Comparison of ENCODE assay signal across 8 cellular contexts in genomic region chr13:48531416-48532145, GRCh38. TPM values are rescaled to one million over a fixed set of nuclear protein-coding genes. Genes with fewer than 3 reads are reported as not detected.
DNase-seq lines count a peak whose midpoint lies in the region; ATAC-seq, FAIRE-seq and TF ChIP-seq lines count a peak whose summit lies in the region.

No MANE protein-coding gene starts in this region.

- TF ChIP-seq POLR2A in endothelial cell of umbilical vein (IDR thresholded peaks at IDR 0.05; ENCODE audit: low read depth, low read length) = no peak

- no peaks in the 10 kb centered on the region for H3K36me3 Mint-ChIP-seq in activated CD4-positive, alpha-beta T cell treated with anti-CD3 and anti-CD28 coated beads for 36 hours (ENCODE audit: low read depth)
- H3K36me3 Mint-ChIP-seq in T-cell (peaks cover 2% of the 10 kb centered on the region), neural progenitor cell (no peaks in the 10 kb centered on the region)

- no peak for TF ChIP-seq CTCF in endothelial cell of umbilical vein (IDR thresholded peaks at IDR 0.05; ENCODE audit: extremely low read depth in 1 of 2, insufficient read depth in 1 of 2, low read depth in 1 of 2, low read length in 2 of 2)
- TF ChIP-seq CTCF in neural progenitor cell (IDR thresholded peaks at IDR 0.05) = no peak

- H3K36me3 ChIP-seq in endothelial cell of umbilical vein (ENCODE audit: control insufficient read depth in 2 of 2, extremely low read depth in 1 of 2, insufficient read depth in 2 of 2, low read length in 2 of 2) (no peaks in the 10 kb centered on the region), neural progenitor cell (no peaks in the 10 kb centered on the region)

- H3K9me3 ChIP-seq in endothelial cell of umbilical vein (replicated peaks; ENCODE audit: control insufficient read depth, insufficient read depth, low read length) (no peaks in the 10 kb centered on the region), neural progenitor cell (ENCODE audit: low read depth) (no peaks in the 10 kb centered on the region)

- H3K4me3 ChIP-seq in endothelial cell of umbilical vein (replicated peaks in 1 of 3; ENCODE audit: insufficient read depth in 1 of 3, low read depth in 1 of 3, low read length in 3 of 3) (peak overlapping the region; percentile 74 to 90 (median 78)), neural progenitor cell (peak overlapping the region; percentile 52)

- H3K4me3 Mint-ChIP-seq in activated CD4-positive, alpha-beta T cell treated with anti-CD3 and anti-CD28 coated beads for 36 hours = peak overlapping the region; percentile 92
- H3K4me3 Mint-ChIP-seq in T-cell (peak overlapping the region; percentile 90 to 93 (median 92)), neural progenitor cell (peak overlapping the region; percentile 92)

- intact Hi-C loops in activated CD4-positive, alpha-beta T cell treated with anti-CD3 and anti-CD28 coated beads for 36 hours (cut with DNase I, micrococcal nuclease) = loop anchor here (1.0 to 5.0 kb wide), 12 partner anchors 26 to 965 kb away; partner anchors contain the start of genes CAB39L (in 1 of the 2), LPAR6 (in 1 of the 2), MED4 (in 1 of the 2) and NUDT15 (in 1 of the 2)
- intact Hi-C loops in endothelial cell of umbilical vein (cut with micrococcal nuclease) = loop anchor here (1.0 to 2.0 kb wide), 5 partner anchors 36 to 228 kb away; partner anchors contain the start of genes LPAR6 and RB1

- no peak for ATAC-seq in activated CD4-positive, alpha-beta T cell treated with anti-CD3 and anti-CD28 coated beads for 36 hours
- ATAC-seq in T-cell (replicated peaks in 1 of 4) (peak in 1 of 4 experiments; percentile 3), HG03521 (IDR thresholded peaks at IDR 0.05; ENCODE audit: unreplicated experiment) (no peak)

- no peak for FAIRE-seq in endothelial cell of umbilical vein (lab: Jason Lieb, UNC)

- H3K4me1 ChIP-seq in endothelial cell of umbilical vein (ENCODE audit: control insufficient read depth, extremely low read depth, insufficient read depth, low read length) (peaks cover 10% of the 10 kb centered on the region), neural progenitor cell (peaks cover 17% of the 10 kb centered on the region)

- BruUV-seq in endothelial cell of umbilical vein (replicated peaks; lab: Mats Ljungman, UMichigan) = no TSS peak

- H4K20me1 ChIP-seq in endothelial cell of umbilical vein (replicated peaks; ENCODE audit: control insufficient read depth, extremely low read depth, insufficient read depth, low read length) (no peaks in the 10 kb centered on the region), neural progenitor cell (ENCODE audit: low read depth) (no peaks in the 10 kb centered on the region)

- peak overlapping the region; percentile 78 for H2AFZ ChIP-seq in endothelial cell of umbilical vein (ENCODE audit: low read depth, low read length)
- no peak overlapping the region for H2AFZ ChIP-seq in neural progenitor cell (replicated peaks)

- H3K9ac ChIP-seq in endothelial cell of umbilical vein (replicated peaks; ENCODE audit: extremely low read depth, insufficient read depth, low read length) (peak overlapping the region; percentile 89), neural progenitor cell (no peak overlapping the region)

- H3K27ac ChIP-seq in endothelial cell of umbilical vein (ENCODE audit: insufficient read depth, low read depth, low read length) (peak overlapping the region; percentile 73), neural progenitor cell (no peak overlapping the region)

- H3K4me2 ChIP-seq in endothelial cell of umbilical vein (ENCODE audit: insufficient read depth, low read length) (peak overlapping the region; percentile 71), neural progenitor cell (peak overlapping the region; percentile 85)

- dilution Hi-C loops in endothelial cell of umbilical vein (cut with MboI; ENCODE audit: extremely low pct_ligation_motif_present, low sequenced_read_pairs) = no loop called here

- peaks cover 24% of the 10 kb centered on the region for H3K4me1 Mint-ChIP-seq in activated CD4-positive, alpha-beta T cell treated with anti-CD3 and anti-CD28 coated beads for 36 hours
- H3K4me1 Mint-ChIP-seq in T-cell = peaks cover 24 to 44% (median 26%) of the 10 kb centered on the region in 3 donors
- H3K4me1 Mint-ChIP-seq in neural progenitor cell = peaks cover 20% of the 10 kb centered on the region

- CTCF ChIA-PET in activated CD4-positive, alpha-beta T cell treated with anti-CD3 and anti-CD28 coated beads for 36 hours (lab: Charles Lee) = interaction anchor here (0.6 kb wide), 1 partner anchor 576 kb away, joined by 3 read pairs; no protein-coding TSS in a partner anchor
- CTCF ChIA-PET in T-cell (lab: Charles Lee) (interaction anchor here in 1 of 2 donors (0.6 to 1.8 kb wide), 2 partner anchors 26 to 55 kb away, joined by 3 to 8 read pairs; no protein-coding TSS in a partner anchor), endothelial cell of umbilical vein (lab: Charles Lee) (interaction anchor here (0.7 to 4.3 kb wide), 9 partner anchors 11 to 494 kb away, joined by 3 to 30 read pairs (median 4); partner anchors contain the start of gene NUDT15)

- POLR2A ChIA-PET in activated CD4-positive, alpha-beta T cell treated with anti-CD3 and anti-CD28 coated beads for 36 hours (lab: Charles Lee) = no interaction called here
- POLR2A ChIA-PET in T-cell (lab: Charles Lee) = interaction anchor here in 1 of 2 donors (1.8 kb wide), 1 partner anchor 39 kb away, joined by 5 read pairs; no protein-coding TSS in a partner anchor
- POLR2A ChIA-PET in endothelial cell of umbilical vein (lab: Charles Lee) = interaction anchor here (1.6 kb wide), 1 partner anchor 49 kb away, joined by 6 read pairs; no protein-coding TSS in a partner anchor

- peaks cover 2% of the 10 kb centered on the region for H3K79me2 ChIP-seq in endothelial cell of umbilical vein (ENCODE audit: control insufficient read depth, insufficient read depth, low read length)
- peaks cover 51% of the 10 kb centered on the region for H3K79me2 ChIP-seq in neural progenitor cell (ENCODE audit: low read depth)

- no peaks in the 10 kb centered on the region for H3K9me1 ChIP-seq in endothelial cell of umbilical vein (replicated peaks; ENCODE audit: control insufficient read depth, extremely low read depth, insufficient read depth, low read length)

- peak; percentile 29 for DNase-seq in activated CD4-positive, alpha-beta T cell treated with anti-CD3 and anti-CD28 coated beads for 36 hours
- DNase-seq in activated CD4-positive, alpha-beta T cell treated with anti-CD3 and anti-CD28 coated beads for 1 hour = no peak
- peak in 12 of 34 experiments; percentile 4 to 32 (median 16) for DNase-seq in T-cell
- no peak for DNase-seq in endothelial cell of umbilical vein (ENCODE audit: low read depth, low spot score)
- DNase-seq in neural progenitor cell (ENCODE audit: low spot score) = peak; percentile 11
- DNase-seq in UCSD-AML1 (lab: John Stamatoyannopoulos, UW; ENCODE audit: unreplicated experiment) = no peak
- no peak for DNase-seq in cerebellar nuclear complex (lab: John Stamatoyannopoulos, UW)

- H3K27me3 ChIP-seq in endothelial cell of umbilical vein (ENCODE audit: control insufficient read depth in 2 of 2, insufficient read depth in 2 of 2, low read length in 2 of 2) (no peaks in the 10 kb centered on the region), neural progenitor cell (no peaks in the 10 kb centered on the region)

- H3F3A ChIP-seq in neural progenitor cell (ENCODE audit: low read depth) = peaks cover 16% of the 10 kb centered on the region

- H3K27ac Mint-ChIP-seq in activated CD4-positive, alpha-beta T cell treated with anti-CD3 and anti-CD28 coated beads for 36 hours = peak overlapping the region; percentile 97
- H3K27ac Mint-ChIP-seq in T-cell (peak overlapping the region; percentile 99), neural progenitor cell (peak overlapping the region; percentile 88)

- H3K9me3 Mint-ChIP-seq in activated CD4-positive, alpha-beta T cell treated with anti-CD3 and anti-CD28 coated beads for 36 hours (ENCODE audit: low read depth) = peaks cover 1% of the 10 kb centered on the region
- H3K9me3 Mint-ChIP-seq in T-cell (peaks cover 0 to 8% (median 0%) of the 10 kb centered on the region in 3 donors), neural progenitor cell (no peaks in the 10 kb centered on the region)

- no peaks in the 10 kb centered on the region for H3K27me3 Mint-ChIP-seq in activated CD4-positive, alpha-beta T cell treated with anti-CD3 and anti-CD28 coated beads for 36 hours
- no peaks in the 10 kb centered on the region for H3K27me3 Mint-ChIP-seq in T-cell
- no peaks in the 10 kb centered on the region for H3K27me3 Mint-ChIP-seq in neural progenitor cell (ENCODE audit: insufficient read depth, low read depth)

TF ChIP-seq in endothelial cell of umbilical vein, 7 proteins besides CTCF, POLR2A, EP300 and RAD21:
- TF ChIP-seq FOS (IDR thresholded peaks at IDR 0.05; ENCODE audit: borderline replicate concordance, insufficient read depth, low read length) = no peak
- TF ChIP-seq MAX (IDR thresholded peaks at IDR 0.05; ENCODE audit: insufficient read depth, insufficient read length) = no peak
TF ChIP-seq in endothelial cell of umbilical vein: peak in this region for 0.

RNA-seq across cellular contexts. Expression of gene RCBTB2, which starts 1.3 kb away (rescaled TPM):
- total RNA-seq in activated CD4-positive, alpha-beta T cell treated with anti-CD3 and anti-CD28 coated beads for 36 hours = 1 to 10 TPM; 1.1 to 1.6 TPM
- total RNA-seq in T-cell (10 to 100 TPM; 10.4 to 19.7 (median 16.2) TPM), endothelial cell of umbilical vein (9.9 and 12.6 TPM in 2 replicates), neural progenitor cell (ENCODE audit: low replicate concordance) (34.8 and 38.4 TPM in 2 replicates)
- polyA plus RNA-seq in endothelial cell of umbilical vein = 8.6 and 10.7 TPM in 2 replicates
- 9.5 and 9.8 TPM in 2 replicates for polyA plus RNA-seq in endothelial cell of umbilical vein (2011; cell fraction: cytosol; rRNA removed)
- polyA plus RNA-seq in endothelial cell of umbilical vein (2011; cell fraction: nucleus; rRNA removed) = 15.4 and 19.8 TPM in 2 replicates
- polyA plus RNA-seq in endothelial cell of umbilical vein (2012) = 7.1 and 8.1 TPM in 2 replicates
- 15.1 and 15.9 TPM in 2 replicates for polyA minus RNA-seq in endothelial cell of umbilical vein
- 1.2 TPM for polyA minus RNA-seq in endothelial cell of umbilical vein (2011; cell fraction: cytosol; rRNA and poly(A)+ RNA removed)
- 6.9 and 10.5 TPM in 2 replicates for polyA minus RNA-seq in endothelial cell of umbilical vein (2011; cell fraction: nucleus; rRNA and poly(A)+ RNA removed)

Comparison
In these comparisons a context has a peak if more than half of its experiments do, and no peak if none do; other contexts are left out.
1. DNase-seq: peak in activated CD4-positive, alpha-beta T cell treated with anti-CD3 and anti-CD28 coated beads for 36 hours (single experiment) and neural progenitor cell (single experiment); none in activated CD4-positive, alpha-beta T cell treated with anti-CD3 and anti-CD28 coated beads for 1 hour (single experiment), endothelial cell of umbilical vein (single experiment), UCSD-AML1 (single experiment) and cerebellar nuclear complex (0 of 2).
2. Peak in every context shown above with its lines, with median percentiles within 50 percentile points of each other: H3K27ac Mint-ChIP-seq and H3K4me3 Mint-ChIP-seq.